10 cellular contexts compared by ENCODE assay signal in the genomic region with DNA sequence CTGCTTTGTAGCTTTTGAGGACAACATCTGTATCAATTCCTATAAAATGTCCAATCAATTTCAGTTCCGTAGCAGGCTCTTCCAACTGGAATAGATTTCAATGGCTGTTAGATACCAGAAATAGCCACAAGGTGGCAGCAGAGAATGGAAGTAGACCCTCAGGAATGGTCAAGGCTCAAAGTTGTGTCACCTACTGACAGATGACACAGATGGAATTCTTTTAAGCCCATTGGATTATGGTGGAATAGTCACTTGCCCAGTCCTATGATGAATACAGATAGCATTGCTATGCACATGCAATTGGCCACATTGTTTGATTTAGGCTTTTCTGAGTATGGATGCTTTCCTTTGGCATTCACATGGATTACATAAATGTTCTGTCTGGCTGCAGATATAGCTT.
DNase-seq lines count a peak whose midpoint lies in the region; ATAC-seq and TF ChIP-seq lines count a peak whose summit lies in the region.
"Had no signal": no experiment of that assay in that cellular context is flagged by ENCODE, and none has a peak within 500 bp of the region (broad histone marks: within the 10 kb centered on the region; RNA-seq: fewer than 3 reads in every experiment).

No MANE protein-coding gene starts in this region.

- no peaks in the 10 kb centered on the region for H3K9me3 Mint-ChIP-seq in CD14-positive monocyte
- H3K9me3 Mint-ChIP-seq in naive thymus-derived CD4-positive, alpha-beta T cell = no peaks in the 10 kb centered on the region

- intact Hi-C loops in CD14-positive monocyte (cut with micrococcal nuclease) = loop anchor here in 1 of 2 donors (10.0 kb wide), 1 partner anchor 1413 kb away; no protein-coding TSS in a partner anchor
- intact Hi-C loops in naive thymus-derived CD4-positive, alpha-beta T cell (cut with micrococcal nuclease) = loop anchor here (1.0 to 10.0 kb wide), 4 partner anchors 138 to 393 kb away; no protein-coding TSS in a partner anchor
- intact Hi-C loops in aorta (cut with DNase I) = loop anchor here in 1 of 2 donors (5.0 kb wide), 1 partner anchor 311 kb away; no protein-coding TSS in a partner anchor

- no peak overlapping the region for H3K4me3 Mint-ChIP-seq in CD14-positive monocyte
- no peak overlapping the region for H3K4me3 Mint-ChIP-seq in naive thymus-derived CD4-positive, alpha-beta T cell

- no peaks in the 10 kb centered on the region for H3K36me3 Mint-ChIP-seq in CD14-positive monocyte
- no peaks in the 10 kb centered on the region for H3K36me3 Mint-ChIP-seq in naive thymus-derived CD4-positive, alpha-beta T cell

- peaks cover 0 to 4% of the 10 kb centered on the region in 2 donors for H3K4me1 ChIP-seq in naive thymus-derived CD4-positive, alpha-beta T cell (ENCODE audit: control insufficient read depth in 2 of 2, insufficient read depth in 2 of 2, low read length in 2 of 2)
- H3K4me1 ChIP-seq in aorta (ENCODE audit: control insufficient read depth in 1 of 2, insufficient read depth in 2 of 2, low read length in 2 of 2) = no peaks in the 10 kb centered on the region

- H3K27me3 Mint-ChIP-seq in CD14-positive monocyte (ENCODE audit: low read depth in 3 of 3) = peaks cover 0 to 7% (median 0%) of the 10 kb centered on the region in 3 donors
- no peaks in the 10 kb centered on the region for H3K27me3 Mint-ChIP-seq in naive thymus-derived CD4-positive, alpha-beta T cell

- ATAC-seq in GM18502 (IDR thresholded peaks at IDR 0.05; ENCODE audit: poor library complexity, unreplicated experiment) = peak; percentile 31
- peak; percentile 74 for ATAC-seq in esophagus mucosa
- no peak for ATAC-seq in naive thymus-derived CD4-positive, alpha-beta T cell
- peak; percentile 69 for ATAC-seq in aorta (ENCODE audit: low FRiP score)
- ATAC-seq in HG03175 (IDR thresholded peaks at IDR 0.05; ENCODE audit: unreplicated experiment) = no peak

- no peaks in the 10 kb centered on the region for H3K4me1 Mint-ChIP-seq in CD14-positive monocyte
- H3K4me1 Mint-ChIP-seq in naive thymus-derived CD4-positive, alpha-beta T cell = peaks cover 2 to 26% (median 14%) of the 10 kb centered on the region in 7 donors

- 3 to 5% methylated on average over 1 of the region's 1 CpG for WGBS in aorta, 2 donors

- H3K4me3 ChIP-seq in naive thymus-derived CD4-positive, alpha-beta T cell (ENCODE audit: low read length) = no peak overlapping the region
- H3K4me3 ChIP-seq in aorta (ENCODE audit: low read length in 2 of 2) = no peak overlapping the region
- H3K4me3 ChIP-seq: SK-N-MC, skin epidermis had no signal

- no peak overlapping the region for H3K27ac ChIP-seq in naive thymus-derived CD4-positive, alpha-beta T cell (ENCODE audit: low read depth, low read length)
- H3K27ac ChIP-seq in aorta (ENCODE audit: low read depth in 1 of 2, low read length in 2 of 2) = no peak overlapping the region
- H3K27ac ChIP-seq: SK-N-MC, skin epidermis had no signal

- no peaks in the 10 kb centered on the region for H3K36me3 ChIP-seq in naive thymus-derived CD4-positive, alpha-beta T cell (ENCODE audit: control insufficient read depth in 2 of 3, insufficient read depth in 3 of 3, low read length in 3 of 3)
- H3K36me3 ChIP-seq in aorta (ENCODE audit: control insufficient read depth in 1 of 2, insufficient read depth in 2 of 2, low read length in 1 of 2) = no peaks in the 10 kb centered on the region

- H3K27me3 ChIP-seq in naive thymus-derived CD4-positive, alpha-beta T cell (ENCODE audit: control insufficient read depth in 2 of 2, insufficient read depth in 2 of 2, low read length in 2 of 2) = no peaks in the 10 kb centered on the region
- H3K27me3 ChIP-seq in aorta (ENCODE audit: control insufficient read depth in 1 of 2, insufficient read depth in 2 of 2, low read length in 1 of 2) = no peaks in the 10 kb centered on the region

- no peak overlapping the region for H3K27ac Mint-ChIP-seq in CD14-positive monocyte
- H3K27ac Mint-ChIP-seq in naive thymus-derived CD4-positive, alpha-beta T cell = no peak overlapping the region

- TF ChIP-seq CTCF in CD14-positive monocyte (IDR thresholded peaks at IDR 0.05) = peak; percentile 60

- DNase-seq in CD14-positive monocyte (ENCODE audit: low spot score) (no peak), NCI-H1092 (lab: John Stamatoyannopoulos, UW) (peak; percentile 28), aorta (no peak)
- peak; percentile 5 to 62 for DNase-seq in activated CD4-positive, alpha-beta T cell treated with anti-CD3 and anti-CD28 coated beads for 4 hours
- DNase-seq in naive thymus-derived CD4-positive, alpha-beta T cell = peak in 6 of 9 donors; percentile 10 to 52 (median 24)

- POLR2A ChIA-PET in naive thymus-derived CD4-positive, alpha-beta T cell (lab: Charles Lee) = interaction anchor here (1.3 kb wide), 1 partner anchor 139 kb away, joined by 3 read pairs; no protein-coding TSS in a partner anchor

- CTCF ChIA-PET in naive thymus-derived CD4-positive, alpha-beta T cell (lab: Charles Lee) = interaction anchor here (1.2 to 2.3 kb wide), 5 partner anchors 65 to 310 kb away, joined by 3 to 8 read pairs (median 4); no protein-coding TSS in a partner anchor

- H3K9me3 ChIP-seq in naive thymus-derived CD4-positive, alpha-beta T cell (ENCODE audit: control insufficient read depth in 2 of 3, low read length in 3 of 3) = no peaks in the 10 kb centered on the region
- no peaks in the 10 kb centered on the region for H3K9me3 ChIP-seq in aorta (ENCODE audit: control insufficient read depth, low read length)

Comparison
In these comparisons a context has a peak if more than half of its experiments do, and no peak if none do; other contexts are left out.
1. DNase-seq: peak in NCI-H1092 (single experiment), activated CD4-positive, alpha-beta T cell treated with anti-CD3 and anti-CD28 coated beads for 4 hours (2 of 2) and naive thymus-derived CD4-positive, alpha-beta T cell (6 of 9); none in CD14-positive monocyte (single experiment) and aorta (0 of 2).
2. ATAC-seq: peak in GM18502 (single experiment), esophagus mucosa (single experiment) and aorta (single experiment); none in naive thymus-derived CD4-positive, alpha-beta T cell (single experiment) and HG03175 (single experiment).